In the genomic region with DNA sequence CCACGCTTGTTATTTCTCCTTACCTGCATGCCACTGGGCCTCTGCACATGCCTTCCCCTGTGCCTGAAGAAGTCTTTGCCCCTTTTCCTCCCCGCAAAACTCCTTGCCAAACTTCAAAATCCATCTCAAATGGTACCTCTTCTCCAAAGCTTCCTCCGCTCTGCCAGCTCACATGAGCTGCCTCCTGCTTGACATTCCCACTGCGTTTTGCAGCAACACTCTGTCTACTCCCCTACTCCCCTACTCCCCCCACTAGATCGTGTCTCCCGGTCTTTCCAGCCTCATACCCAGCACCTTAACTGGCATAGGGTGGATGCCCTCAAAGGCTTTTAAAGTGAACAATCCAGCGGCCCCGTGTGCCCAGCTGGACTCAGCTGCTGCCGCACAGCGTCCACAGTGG, we compare ENCODE assay signal across 14 cellular contexts.
DNase-seq lines count a peak whose midpoint lies in the region; ATAC-seq and TF ChIP-seq lines count a peak whose summit lies in the region.
"Had no signal": no experiment of that assay in that cellular context is flagged by ENCODE, and none has a peak within 500 bp of the region (broad histone marks: within the 10 kb centered on the region; RNA-seq: fewer than 3 reads in every experiment).

No MANE protein-coding gene starts in this region.

- no peaks in the 10 kb centered on the region for H3K9me3 Mint-ChIP-seq in GM23338

- no peak for TF ChIP-seq POLR2A in stomach (IDR thresholded peaks at IDR 0.05)

- H3K27ac ChIP-seq in GM23338 (ENCODE audit: low read depth): no peak overlapping the region
- H3K27ac ChIP-seq in caudate nucleus (ENCODE audit: low read depth, low read length): peak overlapping the region; percentile 42
- H3K27ac ChIP-seq in lower lobe of right lung: peak overlapping the region; percentile 92
- H3K27ac ChIP-seq in stomach: peak overlapping the region; percentile 47 to 92 (median 92)
- H3K27ac ChIP-seq: neutrophil had no signal

- H3F3A ChIP-seq in GM23338 (replicated peaks; ENCODE audit: low read depth): no peaks in the 10 kb centered on the region; the same call in 1 of the 2 replicates

- peaks cover 58% of the 10 kb centered on the region for H3K4me1 Mint-ChIP-seq in GM23338

- H3K9me2 ChIP-seq in GM23338 (ENCODE audit: insufficient read depth): no peaks in the 10 kb centered on the region

- TF ChIP-seq CTCF in GM23338 (conservative IDR thresholded peaks at IDR 0.05; ENCODE audit: low read depth in 2 of 2) (no peak), lower lobe of right lung (IDR thresholded peaks at IDR 0.05) (no peak), stomach (IDR thresholded peaks at IDR 0.05) (no peak), GM13976 (IDR thresholded peaks at IDR 0.05; ENCODE audit: borderline replicate concordance, control extremely low read depth, extremely low read depth, insufficient read depth, missing control alignments) (no peak)

- no peak for TF ChIP-seq EP300 in stomach (IDR thresholded peaks at IDR 0.05)

- no peak overlapping the region for H3K4me3 ChIP-seq in GM23338
- H3K4me3 ChIP-seq in lower lobe of right lung: peak overlapping the region; percentile 40
- H3K4me3 ChIP-seq in stomach: peak overlapping the region; percentile 55 to 67 (median 61)
- H3K4me3 ChIP-seq: BLaER1 treated with 17β-estradiol and CSF1 and Interleukin-3, amounts not matched to agents 10 nM and 100 nM had no signal

- H3K4me1 ChIP-seq in GM23338 (ENCODE audit: insufficient read depth) (peaks cover 34% of the 10 kb centered on the region), lower lobe of right lung (peaks cover 99% of the 10 kb centered on the region), stomach (peaks cover 55 to 98% (median 87%) of the 10 kb centered on the region in 4 donors)

- intact Hi-C loops in lower lobe of right lung (cut with DNase I): no loop called here
- intact Hi-C loops in stomach (cut with DNase I; ENCODE audit: low total_unique reads): no loop called here

- H3K9me3 ChIP-seq in lower lobe of right lung (no peaks in the 10 kb centered on the region), stomach (no peaks in the 10 kb centered on the region)
- H3K9me3 ChIP-seq: BLaER1 treated with 17β-estradiol and CSF1 and Interleukin-3, amounts not matched to agents 10 nM and 100 nM; neutrophil had no signal

- no peak overlapping the region; the same call in 2 of the 3 replicates for H3K4me3 Mint-ChIP-seq in GM23338

- ATAC-seq in GM23338 (no peak), lower lobe of right lung (no peak), GM21619 (IDR thresholded peaks at IDR 0.05; ENCODE audit: unreplicated experiment) (no peak), HG03025 (IDR thresholded peaks at IDR 0.05; ENCODE audit: low FRiP score, unreplicated experiment) (no peak)

- in situ Hi-C loops in GM13976 (cut with MboI; ENCODE audit: low sequenced_read_pairs, unreplicated experiment): no loop called here

- WGBS in stomach, 5 donors: 56 to 69% (median 63%) methylated on average over 10 of the region's 10 CpGs

- no peaks in the 10 kb centered on the region for H3K36me3 ChIP-seq in GM23338 (ENCODE audit: insufficient read depth)
- peaks cover 16% of the 10 kb centered on the region for H3K36me3 ChIP-seq in lower lobe of right lung
- peaks cover 0 to 9% (median 0%) of the 10 kb centered on the region in 4 donors for H3K36me3 ChIP-seq in stomach
- H3K36me3 ChIP-seq: neutrophil had no signal

- H3K27me3 ChIP-seq in GM23338 (ENCODE audit: insufficient read depth) (no peaks in the 10 kb centered on the region), lower lobe of right lung (ENCODE audit: low read depth) (no peaks in the 10 kb centered on the region), stomach (no peaks in the 10 kb centered on the region)
- H3K27me3 ChIP-seq: BLaER1 treated with 17β-estradiol and CSF1 and Interleukin-3, amounts not matched to agents 10 nM and 100 nM; neutrophil had no signal

- no peaks in the 10 kb centered on the region; the same call in 1 of the 2 replicates for H4K20me1 ChIP-seq in GM23338 (replicated peaks; ENCODE audit: insufficient read depth)

- DNase-seq in GM23338 (ENCODE audit: low spot score) (no peak), caudate nucleus (lab: John Stamatoyannopoulos, UW) (peak in 4 of 61 donors; percentile 22 to 32 (median 24)), lower lobe of right lung (peak; percentile 18), stomach (no peak), GM13976 (ENCODE audit: low spot score) (no peak), DMS 273 treated with DMSO at 0.1 percent for 48 hours (lab: John Stamatoyannopoulos, UW) (no peak)
- DNase-seq: erythroblast, NCI-H1092, NCI-H526, SIG-M5 had no signal

- peak overlapping the region; percentile 69 for H3K4me2 ChIP-seq in GM23338

- no peak overlapping the region for H2AFZ ChIP-seq in GM23338

- no peaks in the 10 kb centered on the region; the same call in 2 of the 3 replicates for H3K36me3 Mint-ChIP-seq in GM23338 (ENCODE audit: low read depth)

- H3K27me3 Mint-ChIP-seq in GM23338 (ENCODE audit: insufficient read depth, low read depth, poor library complexity): peaks cover 25% of the 10 kb centered on the region

- no peaks in the 10 kb centered on the region for H3K79me2 ChIP-seq in GM23338 (replicated peaks; ENCODE audit: insufficient read depth)

- peak overlapping the region; percentile 72; the same call in 1 of the 2 replicates for H3K27ac Mint-ChIP-seq in GM23338

TF ChIP-seq in GM23338, 12 proteins besides CTCF, POLR2A, EP300 and RAD21 (continues in another document):
- TF ChIP-seq POLR2AphosphoS5 (IDR thresholded peaks at IDR 0.05; ENCODE audit: low read depth) (no peak), CREB1 (CRISPR knock-in tag; IDR thresholded peaks at IDR 0.05; ENCODE audit: low read depth) (no peak), ZNF462 (CRISPR knock-in tag; IDR thresholded peaks at IDR 0.05) (no peak), JUNB (IDR thresholded peaks at IDR 0.05; ENCODE audit: unreplicated experiment) (no peak), ZNF114 (CRISPR knock-in tag; IDR thresholded peaks at IDR 0.05) (no peak)
- TF ChIP-seq, protein P1, sequence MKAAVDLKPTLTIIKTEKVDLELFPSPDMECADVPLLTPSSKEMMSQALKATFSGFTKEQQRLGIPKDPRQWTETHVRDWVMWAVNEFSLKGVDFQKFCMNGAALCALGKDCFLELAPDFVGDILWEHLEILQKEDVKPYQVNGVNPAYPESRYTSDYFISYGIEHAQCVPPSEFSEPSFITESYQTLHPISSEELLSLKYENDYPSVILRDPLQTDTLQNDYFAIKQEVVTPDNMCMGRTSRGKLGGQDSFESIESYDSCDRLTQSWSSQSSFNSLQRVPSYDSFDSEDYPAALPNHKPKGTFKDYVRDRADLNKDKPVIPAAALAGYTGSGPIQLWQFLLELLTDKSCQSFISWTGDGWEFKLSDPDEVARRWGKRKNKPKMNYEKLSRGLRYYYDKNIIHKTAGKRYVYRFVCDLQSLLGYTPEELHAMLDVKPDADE (IDR thresholded peaks at IDR 0.05): no peak
